Comparison of ENCODE assay signal across 16 cellular contexts in the genomic region with DNA sequence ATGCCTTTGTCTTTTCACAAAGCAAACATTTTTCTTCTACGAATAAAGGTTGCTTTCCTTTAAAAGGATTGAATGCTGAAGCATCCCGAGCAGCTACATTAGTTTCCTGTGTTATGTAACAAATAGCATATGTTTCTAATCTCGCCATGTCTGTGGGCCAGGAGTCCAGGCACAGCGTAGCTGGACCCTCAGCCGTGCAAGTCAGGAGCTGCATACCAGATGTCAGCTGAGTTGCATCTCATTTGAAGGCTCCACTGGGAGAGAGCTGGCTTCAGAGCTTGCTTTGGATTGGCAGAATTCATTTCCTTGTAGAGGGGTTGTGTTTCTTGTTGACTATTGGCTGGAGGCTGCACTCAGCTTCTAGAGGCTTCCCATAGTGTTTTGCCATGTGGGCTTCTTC. TPM values are rescaled to one million over a fixed set of nuclear protein-coding genes. Genes with fewer than 3 reads are reported as not detected.
DNase-seq lines count a peak whose midpoint lies in the region; ATAC-seq and TF ChIP-seq lines count a peak whose summit lies in the region.
"Had no signal": no experiment of that assay in that cellular context is flagged by ENCODE, and none has a peak within 500 bp of the region (broad histone marks: within the 10 kb centered on the region; RNA-seq: fewer than 3 reads in every experiment).

No MANE protein-coding gene starts in this region.

- no peaks in the 10 kb centered on the region for H3K27me3 ChIP-seq in GM23248 (replicated peaks; ENCODE audit: insufficient read depth)
- no peaks in the 10 kb centered on the region for H3K27me3 ChIP-seq in heart left ventricle
- no peaks in the 10 kb centered on the region for H3K27me3 ChIP-seq in transverse colon
- H3K27me3 ChIP-seq: brain microvascular endothelial cell had no signal

- WGBS in GM23248 (ENCODE audit: low coverage in 1 of 2, low lambda C conversion rate in 2 of 2, missing lambda C conversion rate in 2 of 2), 2 experiments: 6 to 13% methylated on average over 5 of the region's 5 CpGs
- 49 to 62% (median 55%) methylated on average over 5 of the region's 5 CpGs for WGBS in heart left ventricle, 4 donors
- WGBS in transverse colon (ENCODE audit: low coverage in 1 of 2), 2 donors: 68 to 71% methylated on average over 3 to 5 of the region's 5 CpGs

- H3F3A ChIP-seq in GM23248 (ENCODE audit: insufficient read depth): no peaks in the 10 kb centered on the region

- in situ Hi-C loops in GM23248 (cut with MboI): no loop called here
- in situ Hi-C loops in astrocyte of the spinal cord (cut with HindIII; ENCODE audit: low sequenced_read_pairs): no loop called here
- in situ Hi-C loops in transverse colon (cut with MboI; ENCODE audit: low pct_ligation_motif_present in 1 of 4, low pct_unique_long_range_greater_than_20kb in 1 of 4, low sequenced_read_pairs in 3 of 4): no loop called here

- peak overlapping the region; percentile 80 for H2AFZ ChIP-seq in GM23248

- H3K9ac ChIP-seq in GM23248: no peak overlapping the region

- H3K27ac ChIP-seq in GM23248 (0 out of 2 replicates have a peak overlapping the region, but pooled peaks have one; percentile 2), heart left ventricle (peak overlapping the region in 8 of 12 donors; percentile 8 to 57 (median 30)), transverse colon (no peak overlapping the region)
- H3K27ac ChIP-seq: brain microvascular endothelial cell had no signal

- H3K4me3 ChIP-seq in GM23248 (no peak overlapping the region), astrocyte of the spinal cord (ENCODE audit: low read depth, low read length) (no peak overlapping the region), heart left ventricle (no peak overlapping the region), skeletal muscle cell (ENCODE audit: low read depth, low read length) (no peak overlapping the region), transverse colon (no peak overlapping the region)

- no peaks in the 10 kb centered on the region for H3K9me2 ChIP-seq in GM23248 (ENCODE audit: insufficient read depth)

- H3K4me2 ChIP-seq in GM23248 (ENCODE audit: unreplicated experiment): peak overlapping the region; percentile 30

- no peak for TF ChIP-seq POLR2A in heart left ventricle (IDR thresholded peaks at IDR 0.05)
- TF ChIP-seq POLR2A in transverse colon (IDR thresholded peaks at IDR 0.05): no peak

- intact Hi-C loops in heart left ventricle (cut with DNase I): no loop called here
- intact Hi-C loops in transverse colon (cut with DNase I; ENCODE audit: low total_unique reads): no loop called here

- H3K9me3 ChIP-seq in GM23248 (ENCODE audit: low read depth): peaks cover 8% of the 10 kb centered on the region
- H3K9me3 ChIP-seq in heart left ventricle: peaks cover 0 to 12% (median 7%) of the 10 kb centered on the region in 12 donors
- H3K9me3 ChIP-seq in transverse colon: peaks cover 0 to 5% of the 10 kb centered on the region in 2 donors

- no peaks in the 10 kb centered on the region for H4K20me1 ChIP-seq in GM23248 (ENCODE audit: insufficient read depth)

- H3K79me2 ChIP-seq in GM23248 (ENCODE audit: insufficient read depth): no peaks in the 10 kb centered on the region

- DNase-seq in GM23248 (peak; percentile 54), astrocyte of the spinal cord (ENCODE audit: low read depth, low spot score) (peak; percentile 8), heart left ventricle (peak in 4 of 5 donors; percentile 60 to 78 (median 63)), skeletal muscle cell (ENCODE audit: low read depth) (peak; percentile 38), transverse colon (no peak), NCI-H187 (lab: John Stamatoyannopoulos, UW) (no peak)
- DNase-seq: activated CD4-positive, CD25-positive, alpha-beta regulatory T cell; activated CD8-positive, alpha-beta memory T cell treated with anti-CD3 and anti-CD28 coated beads, Interleukin-2, amount 50 U/mL, for 48 hours; activated naive CD4-positive, alpha-beta T cell; brain microvascular endothelial cell; CD8-positive, alpha-beta T cell; foreskin melanocyte; NCI-H82; stimulated activated CD4-positive, alpha-beta T cell treated with anti-CD3 and anti-CD28 coated beads, Interleukin-1b, Interleukin-23, amount 100 ng/mL, for 48 hours; T-helper 1 cell had no signal

- H3K36me3 ChIP-seq in GM23248 (ENCODE audit: low read depth) (no peaks in the 10 kb centered on the region), heart left ventricle (no peaks in the 10 kb centered on the region), transverse colon (no peaks in the 10 kb centered on the region)
- H3K36me3 ChIP-seq: brain microvascular endothelial cell had no signal

- H3K4me1 ChIP-seq in GM23248 (ENCODE audit: insufficient read depth) (peaks cover 10% of the 10 kb centered on the region), heart left ventricle (peaks cover 0 to 18% (median 11%) of the 10 kb centered on the region in 12 donors), transverse colon (peaks cover 5 to 17% (median 11%) of the 10 kb centered on the region in 4 donors)

- TF ChIP-seq CTCF in astrocyte of the spinal cord (IDR thresholded peaks at IDR 0.05; ENCODE audit: low read depth, low read length): no peak
- TF ChIP-seq CTCF in heart left ventricle (IDR thresholded peaks at IDR 0.05): no peak
- no peak for TF ChIP-seq CTCF in transverse colon (IDR thresholded peaks at IDR 0.05)

- TF ChIP-seq EP300 in transverse colon (IDR thresholded peaks at IDR 0.05; ENCODE audit: low read depth): no peak

- ATAC-seq in heart left ventricle (peak; percentile 73 to 85 (median 83)), HG02981 (IDR thresholded peaks at IDR 0.05; ENCODE audit: unreplicated experiment) (no peak)
- ATAC-seq: CD8-positive, alpha-beta T cell had no signal

RNA-seq across cellular contexts. Expression of a gene that starts 16.0 kb away (rescaled TPM):
- 102 and 103 TPM in 2 replicates for total RNA-seq in GM23248 (2014; rRNA removed; shearing (Covaris generic))
- 120 and 121 TPM in 2 replicates for polyA plus RNA-seq in GM23248 (2016; fragmentation: Nextera tagmentation; extraction: Ambion mirVana)
- total RNA-seq in heart left ventricle: 10 to 100 TPM; 34.4 to 73.4 (median 50.1) TPM
- polyA plus RNA-seq in heart left ventricle: 10 to 100 TPM; 20.3 to 44.0 TPM
- 100 to 1,000 TPM in 3 of 4 donors, 10 to 100 TPM in 1; 52.1 to 666 (median 132) TPM for total RNA-seq in transverse colon

Comparison
In these comparisons a context has a peak if more than half of its experiments do, and no peak if none do; other contexts are left out.
1. DNase-seq: peak in GM23248 (single experiment), astrocyte of the spinal cord (single experiment), heart left ventricle (4 of 5) and skeletal muscle cell (single experiment); none in transverse colon (single experiment) and NCI-H187 (0 of 2).
2. H3K27ac ChIP-seq: peak in GM23248 (single experiment) and heart left ventricle (8 of 12); none in transverse colon (0 of 4).